In the genomic region with DNA sequence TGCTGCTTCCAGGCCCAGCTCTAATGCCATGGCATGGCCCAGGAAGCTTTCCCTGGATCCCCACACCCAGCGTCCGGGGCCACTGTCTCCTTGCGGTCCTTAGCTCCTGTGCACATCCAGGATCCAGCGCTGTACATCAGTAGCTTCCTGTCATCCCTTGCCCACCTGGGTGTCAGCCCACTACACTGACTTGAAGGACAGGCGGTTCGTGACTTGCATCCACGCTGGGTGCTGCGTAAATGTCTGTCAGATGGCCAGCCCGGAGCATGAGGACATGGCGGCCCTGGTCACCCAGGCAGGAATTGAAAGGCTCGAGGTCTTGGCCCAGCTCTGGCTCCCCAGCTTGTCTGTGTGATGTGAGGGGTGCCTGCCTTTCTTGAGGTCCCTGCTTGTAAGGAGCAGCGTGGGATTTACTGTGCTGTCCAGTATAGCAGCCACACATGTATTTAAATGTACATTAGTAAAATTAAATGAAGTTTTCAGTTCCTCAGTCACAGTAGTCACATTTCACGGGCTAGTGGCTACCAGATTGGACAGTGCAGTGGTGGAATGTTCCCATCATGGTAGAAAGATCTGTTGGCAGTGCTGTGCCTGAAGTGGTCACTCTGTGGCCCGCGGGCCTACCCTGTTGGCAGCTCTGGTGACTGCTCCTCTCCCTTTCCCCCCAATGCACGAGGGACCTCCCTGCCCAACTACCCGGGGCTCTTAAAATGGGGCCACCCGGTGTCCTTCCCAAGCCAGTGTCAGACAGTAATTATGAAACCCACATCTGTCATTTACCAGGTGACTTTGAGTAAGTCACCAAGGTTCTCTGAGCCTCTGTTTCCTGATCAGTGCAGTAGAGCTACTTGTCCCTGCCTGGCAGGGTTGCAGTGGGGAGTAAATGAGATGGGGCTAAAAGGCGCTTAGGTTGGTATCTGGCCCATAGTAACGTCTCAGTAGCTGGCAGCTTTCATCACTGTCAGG, we compare ENCODE assay signal across 8 cellular contexts.
DNase-seq lines count a peak whose midpoint lies in the region; ATAC-seq, FAIRE-seq and TF ChIP-seq lines count a peak whose summit lies in the region.

No MANE protein-coding gene starts in this region.

- no peak overlapping the region for H3K4me3 ChIP-seq in urinary bladder (ENCODE audit: low read depth, low read length)

- intact Hi-C loops in CD14-positive monocyte (cut with micrococcal nuclease): loop anchor here (2.0 to 10.0 kb wide), 7 partner anchors 17 to 275 kb away; a partner anchor contains a TSS

- H3K36me3 Mint-ChIP-seq in CD14-positive monocyte: peaks cover 58 to 66% of the 10 kb centered on the region in 2 donors
- peaks cover 12% of the 10 kb centered on the region for H3K36me3 Mint-ChIP-seq in effector memory CD8-positive, alpha-beta T cell (ENCODE audit: insufficient read depth)

- DNase-seq in CD14-positive monocyte (ENCODE audit: low spot score) (no peak), GM19239 (ENCODE audit: insufficient read length, low spot score) (peak; percentile 49), frontal cortex (ENCODE audit: low spot score in 2 of 2) (no peak), ACHN (no peak)
- DNase-seq in effector memory CD8-positive, alpha-beta T cell: no peak
- DNase-seq in stimulated activated CD4-positive, alpha-beta T cell treated with anti-CD3 and anti-CD28 coated beads, Interleukin-4, amount 100 ng/mL, for 24 hours: no peak

- H3K36me3 ChIP-seq in urinary bladder (ENCODE audit: insufficient read depth): no peaks in the 10 kb centered on the region

- peak; percentile 52 for ATAC-seq in HG03196 (IDR thresholded peaks at IDR 0.05; ENCODE audit: unreplicated experiment)
- peak; percentile 23 for ATAC-seq in effector memory CD8-positive, alpha-beta T cell (replicated peaks)

- in situ Hi-C loops in ACHN (cut with HindIII; ENCODE audit: low pct_ligation_motif_present, low pct_unique_long_range_greater_than_20kb, low sequenced_read_pairs): no loop called here

- H3K9me3 Mint-ChIP-seq in CD14-positive monocyte: peaks cover 0 to 2% (median 0%) of the 10 kb centered on the region in 7 donors
- no peaks in the 10 kb centered on the region for H3K9me3 Mint-ChIP-seq in effector memory CD8-positive, alpha-beta T cell

- TF ChIP-seq CTCF in CD14-positive monocyte (IDR thresholded peaks at IDR 0.05): no peak

- peaks cover 0 to 2% (median 0%) of the 10 kb centered on the region in 3 donors for H3K27me3 Mint-ChIP-seq in CD14-positive monocyte (ENCODE audit: low read depth in 3 of 3)
- H3K27me3 Mint-ChIP-seq in effector memory CD8-positive, alpha-beta T cell: no peaks in the 10 kb centered on the region

- WGBS in urinary bladder: 88% methylated on average over 20 of the region's 20 CpGs

- H3K27ac ChIP-seq in urinary bladder (ENCODE audit: low read depth): peak overlapping the region; percentile 26

- peaks cover 86% of the 10 kb centered on the region for H3K4me1 Mint-ChIP-seq in CD14-positive monocyte
- H3K4me1 Mint-ChIP-seq in effector memory CD8-positive, alpha-beta T cell (ENCODE audit: low read depth in 2 of 2): peaks cover 65 to 73% of the 10 kb centered on the region in 2 donors

- H3K4me3 Mint-ChIP-seq in CD14-positive monocyte: peak overlapping the region; percentile 62 to 71
- H3K4me3 Mint-ChIP-seq in effector memory CD8-positive, alpha-beta T cell: peak overlapping the region; percentile 47 to 70

- H3K4me1 ChIP-seq in urinary bladder (ENCODE audit: insufficient read depth): no peaks in the 10 kb centered on the region

- FAIRE-seq in GM19239 (lab: Jason Lieb, UNC) (peak; percentile 97), frontal cortex (lab: Jason Lieb, UNC) (no peak)

- peak overlapping the region; percentile 93 to 99 (median 96) for H3K27ac Mint-ChIP-seq in CD14-positive monocyte
- H3K27ac Mint-ChIP-seq in effector memory CD8-positive, alpha-beta T cell: peak overlapping the region; percentile 50 to 77
